In the genomic region with DNA sequence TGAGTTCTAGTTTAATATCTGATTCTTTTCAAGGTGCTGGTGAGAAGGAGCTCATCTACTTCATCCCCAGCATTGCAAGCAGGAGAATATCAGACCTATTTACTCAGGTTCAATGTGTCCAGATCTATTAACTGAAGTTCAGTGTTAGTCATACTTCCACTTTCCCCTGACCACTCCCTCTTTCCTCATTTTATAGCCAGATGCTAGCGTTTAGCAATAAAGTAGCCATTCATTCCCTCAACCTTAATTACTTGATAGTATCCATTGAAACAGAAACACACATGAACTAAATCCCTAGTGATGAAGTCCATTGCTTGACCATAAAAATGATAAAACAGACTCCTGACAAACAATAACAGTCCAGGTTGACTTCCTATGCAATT, we compare ENCODE assay signal across 14 cellular contexts.
DNase-seq lines count a peak whose midpoint lies in the region; ATAC-seq, FAIRE-seq and TF ChIP-seq lines count a peak whose summit lies in the region.
"Had no signal": no experiment of that assay in that cellular context is flagged by ENCODE, and none has a peak within 500 bp of the region (broad histone marks: within the 10 kb centered on the region; RNA-seq: fewer than 3 reads in every experiment).

No MANE protein-coding gene starts in this region.

- no peak overlapping the region for H2AFZ ChIP-seq in astrocyte (ENCODE audit: low read depth, low read length)

- H3K27me3 ChIP-seq in astrocyte (ENCODE audit: insufficient read depth, low read length): no peaks in the 10 kb centered on the region
- no peaks in the 10 kb centered on the region for H3K27me3 ChIP-seq in gastroesophageal sphincter
- H3K27me3 ChIP-seq: BE2C, ovary had no signal

- H3K9me3 Mint-ChIP-seq in astrocyte (ENCODE audit: unreplicated experiment): no peaks in the 10 kb centered on the region
- H3K9me3 Mint-ChIP-seq in activated CD4-positive, alpha-beta T cell treated with anti-CD3 and anti-CD28 coated beads, Interleukin-2, amount 10 ng/mL, durations not matched to agents 24 days and 14 days: no peaks in the 10 kb centered on the region

- H3K4me1 Mint-ChIP-seq in astrocyte (ENCODE audit: low read depth, unreplicated experiment): peaks cover 15% of the 10 kb centered on the region
- peaks cover 4% of the 10 kb centered on the region for H3K4me1 Mint-ChIP-seq in activated CD4-positive, alpha-beta T cell treated with anti-CD3 and anti-CD28 coated beads, Interleukin-2, amount 10 ng/mL, durations not matched to agents 24 days and 14 days

- intact Hi-C loops in activated CD4-positive, alpha-beta T cell treated with anti-CD3 and anti-CD28 coated beads, Interleukin-2, amount 10 ng/mL, durations not matched to agents 24 days and 14 days (cut with micrococcal nuclease): no loop called here

- no peak for FAIRE-seq in astrocyte (lab: Jason Lieb, UNC)

- peak overlapping the region; percentile 36 for H3K4me2 ChIP-seq in astrocyte (ENCODE audit: low read length)

- in situ Hi-C loops in ACHN (cut with HindIII; ENCODE audit: low pct_ligation_motif_present, low pct_unique_long_range_greater_than_20kb, low sequenced_read_pairs): loop anchor here (25.0 kb wide), 1 partner anchor 373 kb away; no protein-coding TSS in a partner anchor

- no peak for TF ChIP-seq EP300 in gastroesophageal sphincter (IDR thresholded peaks at IDR 0.05)

- no peaks in the 10 kb centered on the region for H3K79me2 ChIP-seq in astrocyte (ENCODE audit: insufficient read depth, low read length)

- no peak for TF ChIP-seq POLR2A in gastroesophageal sphincter (IDR thresholded peaks at IDR 0.05)

- H4K20me1 ChIP-seq in astrocyte (ENCODE audit: insufficient read depth, low read length): no peaks in the 10 kb centered on the region

- H3K36me3 ChIP-seq in astrocyte (ENCODE audit: insufficient read depth, low read length) (no peaks in the 10 kb centered on the region), gastroesophageal sphincter (no peaks in the 10 kb centered on the region)
- H3K36me3 ChIP-seq: BE2C, ovary had no signal

- 36 to 53% methylated on average over 1 of the region's 1 CpG for WGBS in gastroesophageal sphincter (ENCODE audit: low coverage in 1 of 2), 2 donors

- H3K27ac ChIP-seq in astrocyte (ENCODE audit: low read depth, low read length) (no peak overlapping the region), gastroesophageal sphincter (no peak overlapping the region)
- H3K27ac ChIP-seq: HL-60, ovary had no signal

- H3K9me3 ChIP-seq in astrocyte (ENCODE audit: insufficient read depth, low read depth, low read length) (no peaks in the 10 kb centered on the region), gastroesophageal sphincter (no peaks in the 10 kb centered on the region)
- H3K9me3 ChIP-seq: BE2C, ovary had no signal

- H3K27ac Mint-ChIP-seq in astrocyte (ENCODE audit: unreplicated experiment): no peak overlapping the region
- no peak overlapping the region for H3K27ac Mint-ChIP-seq in activated CD4-positive, alpha-beta T cell treated with anti-CD3 and anti-CD28 coated beads, Interleukin-2, amount 10 ng/mL, durations not matched to agents 24 days and 14 days
- H3K27ac Mint-ChIP-seq: memory B cell had no signal

- peaks cover 19% of the 10 kb centered on the region for H3K27me3 Mint-ChIP-seq in astrocyte (ENCODE audit: low read depth, unreplicated experiment)
- peaks cover 3% of the 10 kb centered on the region for H3K27me3 Mint-ChIP-seq in activated CD4-positive, alpha-beta T cell treated with anti-CD3 and anti-CD28 coated beads, Interleukin-2, amount 10 ng/mL, durations not matched to agents 24 days and 14 days

- H3K4me1 ChIP-seq in astrocyte (ENCODE audit: insufficient read depth, low read length): peaks cover 22% of the 10 kb centered on the region
- H3K4me1 ChIP-seq in gastroesophageal sphincter: peaks cover 0 to 6% (median 0%) of the 10 kb centered on the region in 3 donors

- H3K36me3 Mint-ChIP-seq in astrocyte (ENCODE audit: low read depth, unreplicated experiment): no peaks in the 10 kb centered on the region
- H3K36me3 Mint-ChIP-seq in activated CD4-positive, alpha-beta T cell treated with anti-CD3 and anti-CD28 coated beads, Interleukin-2, amount 10 ng/mL, durations not matched to agents 24 days and 14 days (ENCODE audit: low read depth): no peaks in the 10 kb centered on the region
- H3K36me3 Mint-ChIP-seq: memory B cell had no signal

- no peak overlapping the region for H3K9ac ChIP-seq in astrocyte (ENCODE audit: low read length)

- TF ChIP-seq CTCF in astrocyte (IDR thresholded peaks at IDR 0.05; ENCODE audit: insufficient read depth, low read depth, low read length) (no peak), gastroesophageal sphincter (IDR thresholded peaks at IDR 0.05) (no peak)

- H3K4me3 ChIP-seq in astrocyte (ENCODE audit: insufficient read depth, low read depth, low read length) (no peak overlapping the region), gastroesophageal sphincter (no peak overlapping the region)
- H3K4me3 ChIP-seq: ovary had no signal

- DNase-seq in ACHN (peak; percentile 14), HPDE6-E6E7 (ENCODE audit: extremely low spot score) (peak; percentile 27), astrocyte (ENCODE audit: low read depth) (peak; percentile 43), foreskin melanocyte (peak; percentile 35), NCI-H1694 treated with DMSO at 0.1 percent for 48 hours (lab: John Stamatoyannopoulos, UW) (no peak), T-helper 9 cell (no peak)
- DNase-seq in activated CD4-positive, alpha-beta T cell treated with anti-CD3 and anti-CD28 coated beads, Interleukin-2, amount 10 ng/mL, durations not matched to agents 24 days and 14 days: no peak
- DNase-seq: effector CD4-positive, alpha-beta T cell; stimulated activated CD8-positive, alpha-beta memory T cell treated with anti-CD3 and anti-CD28 coated beads, Interleukin-4, amount 100 ng/mL, for 48 hours had no signal

- no peak overlapping the region for H3K4me3 Mint-ChIP-seq in astrocyte (ENCODE audit: unreplicated experiment)
- no peak overlapping the region for H3K4me3 Mint-ChIP-seq in activated CD4-positive, alpha-beta T cell treated with anti-CD3 and anti-CD28 coated beads, Interleukin-2, amount 10 ng/mL, durations not matched to agents 24 days and 14 days
- H3K4me3 Mint-ChIP-seq: memory B cell had no signal

- ATAC-seq in gastroesophageal sphincter: no peak

Comparison
In these comparisons a context has a peak if more than half of its experiments do, and no peak if none do; other contexts are left out.
1. DNase-seq: peak in ACHN (single experiment), HPDE6-E6E7 (single experiment), astrocyte (single experiment) and foreskin melanocyte (single experiment); none in activated CD4-positive, alpha-beta T cell treated with anti-CD3 and anti-CD28 coated beads, Interleukin-2, amount 10 ng/mL, durations not matched to agents 24 days and 14 days (single experiment), NCI-H1694 treated with DMSO at 0.1 percent for 48 hours (single experiment) and T-helper 9 cell (single experiment).